9 cellular contexts compared by ENCODE assay signal in genomic region chr3:141383555-141384129, GRCh38. TPM values are rescaled to one million over a fixed set of nuclear protein-coding genes. Genes with fewer than 3 reads are reported as not detected.
DNase-seq lines count a peak whose midpoint lies in the region; ATAC-seq and TF ChIP-seq lines count a peak whose summit lies in the region.
"Had no signal": no experiment of that assay in that cellular context is flagged by ENCODE, and none has a peak within 500 bp of the region (broad histone marks: within the 10 kb centered on the region; RNA-seq: fewer than 3 reads in every experiment).

No MANE protein-coding gene starts in this region.

- H3K4me3 ChIP-seq in GM12864 (ENCODE audit: low read depth, low read length), result peak overlapping the region; percentile 58
- H3K4me3 ChIP-seq in esophagus (ENCODE audit: low read depth in 1 of 2, low read length in 2 of 2), result peak overlapping the region; percentile 29 to 33
- peak overlapping the region in 2 of 7 experiments; percentile 1 to 13 for H3K4me3 ChIP-seq in skin epidermis
- H3K4me3 ChIP-seq: lung had no signal

- ATAC-seq in left lobe of liver, result no peak

- no peaks in the 10 kb centered on the region for H3K36me3 Mint-ChIP-seq in activated naive CD4-positive, alpha-beta T cell treated with anti-CD3 and anti-CD28 coated beads for 36 hours (ENCODE audit: low read depth)

- no peak overlapping the region for H3K4me3 Mint-ChIP-seq in activated naive CD4-positive, alpha-beta T cell treated with anti-CD3 and anti-CD28 coated beads for 36 hours

- no peaks in the 10 kb centered on the region for H3K9me3 Mint-ChIP-seq in activated naive CD4-positive, alpha-beta T cell treated with anti-CD3 and anti-CD28 coated beads for 36 hours

- H3K4me1 ChIP-seq in esophagus (ENCODE audit: control insufficient read depth in 2 of 2, insufficient read depth in 2 of 2, low read length in 1 of 2), result peaks cover 0 to 2% of the 10 kb centered on the region in 2 donors

- no peak for TF ChIP-seq CTCF in GM12864 (IDR thresholded peaks at IDR 0.05; ENCODE audit: low read depth, low read length, missing control alignments)

- peak overlapping the region; percentile 31 to 52 for H3K27ac ChIP-seq in esophagus (ENCODE audit: low read depth in 2 of 2, low read length in 1 of 2)
- H3K27ac ChIP-seq in skin epidermis, result peak overlapping the region in 19 of 21 experiments; percentile 11 to 85 (median 59)

- no peak overlapping the region for H3K27ac Mint-ChIP-seq in activated naive CD4-positive, alpha-beta T cell treated with anti-CD3 and anti-CD28 coated beads for 36 hours

- H3K27me3 Mint-ChIP-seq in activated naive CD4-positive, alpha-beta T cell treated with anti-CD3 and anti-CD28 coated beads for 36 hours (ENCODE audit: low read depth), result no peaks in the 10 kb centered on the region

- intact Hi-C loops in activated naive CD4-positive, alpha-beta T cell treated with anti-CD3 and anti-CD28 coated beads for 36 hours (cut with micrococcal nuclease), result no loop called here

- H3K36me3 ChIP-seq in esophagus (ENCODE audit: control insufficient read depth in 2 of 2, insufficient read depth in 2 of 2, low read length in 1 of 2), result no peaks in the 10 kb centered on the region

- H3K27me3 ChIP-seq in esophagus (ENCODE audit: control insufficient read depth in 1 of 2, insufficient read depth in 2 of 2, low read length in 2 of 2), result no peaks in the 10 kb centered on the region

- 23 to 37% methylated on average over 14 of the region's 14 CpGs for WGBS in esophagus, 2 donors

- no peaks in the 10 kb centered on the region for H3K9me3 ChIP-seq in esophagus (ENCODE audit: control insufficient read depth in 2 of 2, insufficient read depth in 1 of 2, low read depth in 1 of 2, low read length in 1 of 2)

- H3K4me1 Mint-ChIP-seq in activated naive CD4-positive, alpha-beta T cell treated with anti-CD3 and anti-CD28 coated beads for 36 hours (ENCODE audit: low read depth), result peaks cover 8% of the 10 kb centered on the region

- DNase-seq in GM12864 (ENCODE audit: low read depth) (no peak), NCI-H82 treated with DMSO at 0.1 percent for 48 hours (lab: John Stamatoyannopoulos, UW; ENCODE audit: unreplicated experiment) (peak; percentile 49), AML-193 (lab: John Stamatoyannopoulos, UW) (no peak), NCI-H524 (lab: John Stamatoyannopoulos, UW) (no peak), left lobe of liver (ENCODE audit: low spot score) (no peak)
- no peak for DNase-seq in activated naive CD4-positive, alpha-beta T cell treated with anti-CD3 and anti-CD28 coated beads for 36 hours

- CTCF ChIA-PET in activated naive CD4-positive, alpha-beta T cell treated with anti-CD3 and anti-CD28 coated beads for 36 hours (lab: Charles Lee), result interaction anchor here (0.8 to 1.2 kb wide), 5 partner anchors 14 to 80 kb away, joined by 3 to 5 read pairs (median 3); no protein-coding TSS in a partner anchor

RNA-seq across cellular contexts. Expression of gene ZBTB38, which starts 15.3 kb away (rescaled TPM):
- polyA plus RNA-seq in esophagus, result 1 to 10 TPM; 3.4 to 5.9 TPM
- 26.6 TPM for total RNA-seq in left lobe of liver
- total RNA-seq in activated naive CD4-positive, alpha-beta T cell treated with anti-CD3 and anti-CD28 coated beads for 36 hours, result 10 to 100 TPM; 16.3 to 18.6 TPM
